In the genomic region with DNA sequence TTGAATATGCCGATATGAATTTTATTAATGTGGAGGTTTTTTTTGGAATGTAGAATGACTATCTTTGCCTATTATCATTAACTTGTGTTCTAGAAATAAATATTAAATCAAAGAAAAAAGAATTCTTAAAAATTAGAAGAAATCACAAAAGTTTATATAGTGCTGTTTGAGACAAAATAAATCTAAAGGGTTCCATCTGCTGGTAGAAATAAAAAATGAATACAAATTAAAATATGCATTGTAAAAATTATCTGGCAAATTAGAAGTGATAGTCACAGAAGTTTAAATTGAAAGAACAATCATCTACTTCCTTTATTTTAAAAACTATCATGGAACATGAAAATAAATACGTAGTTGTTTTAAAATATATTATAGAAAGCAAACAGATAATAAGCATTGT, we compare ENCODE assay signal across 11 cellular contexts. TPM values are rescaled to one million over a fixed set of nuclear protein-coding genes. Genes with fewer than 3 reads are reported as not detected.
DNase-seq lines count a peak whose midpoint lies in the region; ATAC-seq, FAIRE-seq and TF ChIP-seq lines count a peak whose summit lies in the region.
"Had no signal": no experiment of that assay in that cellular context is flagged by ENCODE, and none has a peak within 500 bp of the region (broad histone marks: within the 10 kb centered on the region; RNA-seq: fewer than 3 reads in every experiment).

No MANE protein-coding gene starts in this region.

- no peak for DNase-seq in HepG2 (ENCODE audit: low spot score)
- peak; percentile 32 for DNase-seq in inferior parietal cortex (ENCODE audit: extremely low spot score)
- no peak for DNase-seq in vagina (ENCODE audit: extremely low spot score in 2 of 2)
- DNase-seq in activated effector memory CD4-positive, alpha-beta T cell treated with Interleukin-2 at 50 U/mL for 16 hours: no peak
- DNase-seq in brain microvascular endothelial cell: no peak
- DNase-seq: COR-L47, NCI-H1436 treated with DMSO at 0.1 percent for 48 hours had no signal

- ATAC-seq in HepG2: no peak
- ATAC-seq in HG02884 (IDR thresholded peaks at IDR 0.05; ENCODE audit: unreplicated experiment): no peak

- no TSS peak for BruUV-seq in HepG2 (replicated peaks; lab: Mats Ljungman, UMichigan)

- CTCF ChIA-PET in HepG2 (lab: Yijun Ruan, JAX; ENCODE audit: low intra/inter-chr PET ratio, low total read pairs): no interaction called here

- peak; percentile 61 to 63 for TF ChIP-seq RAD21 in liver (IDR thresholded peaks at IDR 0.05)
- TF ChIP-seq RAD21 in HepG2 (CRISPR knock-in tag; IDR thresholded peaks at IDR 0.05): no peak

- H3K27ac ChIP-seq in liver (ENCODE audit: low read depth in 1 of 2, low read length in 2 of 2) (no peak overlapping the region), HepG2 (ENCODE audit: extremely low read length, insufficient read depth, low read length) (no peak overlapping the region), vagina (no peak overlapping the region), brain microvascular endothelial cell (no peak overlapping the region)

- H3K4me1 ChIP-seq in liver (ENCODE audit: control insufficient read depth in 4 of 4, insufficient read depth in 4 of 4, low read length in 3 of 4) (no peaks in the 10 kb centered on the region), HepG2 (ENCODE audit: insufficient read depth, low read length) (no peaks in the 10 kb centered on the region), vagina (no peaks in the 10 kb centered on the region)

- in situ Hi-C loops in HepG2 (cut with HindIII; ENCODE audit: extremely low pct_ligation_motif_present, low pct_unique_long_range_greater_than_20kb): no loop called here
- in situ Hi-C loops in brain microvascular endothelial cell (cut with HindIII; ENCODE audit: low pct_ligation_motif_present, low sequenced_read_pairs): no loop called here

- no peak overlapping the region for H2AFZ ChIP-seq in HepG2 (ENCODE audit: low read length)

- POLR2A ChIA-PET in HepG2 (lab: Yijun Ruan, JAX): no interaction called here

- TF ChIP-seq EP300 in HepG2 (IDR thresholded peaks at IDR 0.05; ENCODE audit: low read depth in 2 of 2, low read length in 2 of 2) (no peak), HepG2 (CRISPR knock-in tag; IDR thresholded peaks at IDR 0.05; ENCODE audit: borderline replicate concordance) (no peak)

- no peak for TF ChIP-seq POLR2A in HepG2 (IDR thresholded peaks at IDR 0.05; ENCODE audit: insufficient read depth in 1 of 2, low read depth in 2 of 2, low read length in 2 of 2)
- no peak for TF ChIP-seq POLR2A in vagina (IDR thresholded peaks at IDR 0.05)

- intact Hi-C loops in HepG2 (cut with micrococcal nuclease; ENCODE audit: unreplicated experiment) (no loop called here), vagina (cut with DNase I) (no loop called here)

- peak; percentile 30 for TF ChIP-seq CTCF in liver (IDR thresholded peaks at IDR 0.05; ENCODE audit: low read depth, low read length, missing input control)
- no peak for TF ChIP-seq CTCF in HepG2 (CRISPR knock-in tag; IDR thresholded peaks at IDR 0.05)
- TF ChIP-seq CTCF in vagina (IDR thresholded peaks at IDR 0.05): peak in 2 of 3 experiments; percentile 25 to 29
- no peak for TF ChIP-seq CTCF in brain microvascular endothelial cell (IDR thresholded peaks at IDR 0.05; ENCODE audit: low read depth, low read length, missing control alignments)

- no peak overlapping the region for H3K4me2 ChIP-seq in HepG2 (ENCODE audit: low read depth, low read length)

- H3K9me3 ChIP-seq in liver (ENCODE audit: control insufficient read depth in 4 of 4, low read length in 3 of 4) (no peaks in the 10 kb centered on the region), HepG2 (ENCODE audit: low read length) (no peaks in the 10 kb centered on the region), vagina (no peaks in the 10 kb centered on the region)

- no peaks in the 10 kb centered on the region for H4K20me1 ChIP-seq in HepG2 (ENCODE audit: insufficient read depth, low read length)

- H3K27me3 ChIP-seq in liver (ENCODE audit: control insufficient read depth in 4 of 4, insufficient read depth in 4 of 4, low read length in 3 of 4) (no peaks in the 10 kb centered on the region), HepG2 (ENCODE audit: control insufficient read depth in 1 of 2, insufficient read depth in 2 of 2, low read length in 2 of 2) (no peaks in the 10 kb centered on the region), vagina (no peaks in the 10 kb centered on the region), brain microvascular endothelial cell (replicated peaks) (no peaks in the 10 kb centered on the region)

- H3K79me2 ChIP-seq in HepG2 (ENCODE audit: insufficient read depth, low read length): no peaks in the 10 kb centered on the region

- FAIRE-seq in HepG2 (lab: Jason Lieb, UNC) (no peak), TTC549 (lab: Jason Lieb, UNC) (peak; percentile 83)
- FAIRE-seq: H1 had no signal

- H3K4me3 ChIP-seq in liver (ENCODE audit: low read depth in 1 of 3, low read length in 3 of 3) (no peak overlapping the region), HepG2 (replicated peaks in 1 of 3; ENCODE audit: insufficient read depth in 1 of 3, low read depth in 2 of 3, low read length in 3 of 3) (no peak overlapping the region), vagina (no peak overlapping the region), brain microvascular endothelial cell (ENCODE audit: low read depth, low read length) (no peak overlapping the region)

- H3K36me3 ChIP-seq in liver (ENCODE audit: control insufficient read depth in 4 of 4, insufficient read depth in 3 of 4, low read depth in 1 of 4, low read length in 3 of 4) (no peaks in the 10 kb centered on the region), HepG2 (replicated peaks in 1 of 2; ENCODE audit: control insufficient read depth in 1 of 2, insufficient read depth in 2 of 2, low read length in 2 of 2) (no peaks in the 10 kb centered on the region), vagina (no peaks in the 10 kb centered on the region), brain microvascular endothelial cell (replicated peaks) (no peaks in the 10 kb centered on the region)

- WGBS in liver: 63% methylated on average over 2 of the region's 2 CpGs
- 3% methylated on average over 2 of the region's 2 CpGs for whole genome bisulfite sequencing in HepG2 (ENCODE audit: low lambda C conversion rate)

- no peak overlapping the region for H3K9ac ChIP-seq in liver (ENCODE audit: low read depth in 1 of 2, low read length in 2 of 2)
- H3K9ac ChIP-seq in HepG2 (ENCODE audit: insufficient read depth, low read depth, low read length): no peak overlapping the region

TF ChIP-seq in liver, 16 proteins besides CTCF, POLR2A, EP300 and RAD21 (continues in another document):
- TF ChIP-seq GABPA (IDR thresholded peaks at IDR 0.05 in 1 of 2, conservative IDR thresholded peaks at IDR 0.05 in 1 of 2) (no peak), RXRA (IDR thresholded peaks at IDR 0.05) (no peak), FOXA2 (IDR thresholded peaks at IDR 0.05) (no peak), TAF1 (conservative IDR thresholded peaks at IDR 0.05) (no peak), NR2F2 (IDR thresholded peaks at IDR 0.05) (no peak)

TF ChIP-seq in HepG2, 621 proteins besides CTCF, POLR2A, EP300 and RAD21 (continues in another document):
- no peak for TF ChIP-seq ZFP37 (CRISPR knock-in tag; IDR thresholded peaks at IDR 0.05; ENCODE audit: borderline replicate concordance)
- TF ChIP-seq, protein P1, sequence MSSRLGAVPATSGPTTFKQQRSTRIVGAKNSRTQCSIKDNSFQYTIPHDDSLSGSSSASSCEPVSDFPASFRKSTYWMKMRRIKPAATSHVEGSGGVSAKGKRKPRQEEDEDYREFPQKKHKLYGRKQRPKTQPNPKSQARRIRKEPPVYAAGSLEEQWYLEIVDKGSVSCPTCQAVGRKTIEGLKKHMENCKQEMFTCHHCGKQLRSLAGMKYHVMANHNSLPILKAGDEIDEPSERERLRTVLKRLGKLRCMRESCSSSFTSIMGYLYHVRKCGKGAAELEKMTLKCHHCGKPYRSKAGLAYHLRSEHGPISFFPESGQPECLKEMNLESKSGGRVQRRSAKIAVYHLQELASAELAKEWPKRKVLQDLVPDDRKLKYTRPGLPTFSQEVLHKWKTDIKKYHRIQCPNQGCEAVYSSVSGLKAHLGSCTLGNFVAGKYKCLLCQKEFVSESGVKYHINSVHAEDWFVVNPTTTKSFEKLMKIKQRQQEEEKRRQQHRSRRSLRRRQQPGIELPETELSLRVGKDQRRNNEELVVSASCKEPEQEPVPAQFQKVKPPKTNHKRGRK (CRISPR knock-in tag; IDR thresholded peaks at IDR 0.05): no peak

RNA-seq across cellular contexts. Expression of a gene that starts 22.7 kb away (rescaled TPM):
- total RNA-seq in liver: 10 to 100 TPM in 1 of 2 donors, 1 to 10 TPM in 1; 8.4 to 83.2 TPM
- 10 to 100 TPM in 1 of 2 donors, under 1 TPM in 1; 0.88 to 32.3 TPM for polyA plus RNA-seq in liver
- total RNA-seq in HepG2 (2016; rRNA removed; fragmentation: Illumina TruSeq; extraction: Trizol): 7.7 and 8.8 TPM in 2 replicates
- 11.5 and 12.8 TPM in 2 replicates for total RNA-seq in HepG2 (2016; cell fraction: cytosol; rRNA removed; fragmentation: Illumina TruSeq; extraction: Trizol; ENCODE audit: low read depth)
- 6.2 and 8.2 TPM in 2 replicates for total RNA-seq in HepG2 (2016; cell fraction: insoluble cytoplasmic fraction; rRNA removed; fragmentation: Illumina TruSeq; extraction: Trizol)
- 12.2 and 13.4 TPM in 2 replicates for total RNA-seq in HepG2 (2016; cell fraction: membrane; rRNA removed; fragmentation: Illumina TruSeq; extraction: Trizol)
- total RNA-seq in HepG2 (2016; cell fraction: nucleus; rRNA removed; fragmentation: Illumina TruSeq; extraction: Trizol): 25.7 and 27.1 TPM in 2 replicates
- 1.5 and 1.9 TPM in 2 replicates for polyA plus RNA-seq in HepG2 (2011; rRNA removed)
- polyA plus RNA-seq in HepG2 (2011; cell fraction: cytosol; rRNA removed): 0.60 and 0.82 TPM in 2 replicates
- polyA plus RNA-seq in HepG2 (2011; cell fraction: nucleus; rRNA removed): 7.8 and 10.1 TPM in 2 replicates
- 0.49 and 0.97 TPM in 2 replicates for polyA plus RNA-seq in HepG2 (2012)
- 0.09 and 0.28 TPM in 2 replicates for polyA plus RNA-seq in HepG2 (2016; cell fraction: cytosol; fragmentation: Illumina TruSeq; extraction: Trizol; ENCODE audit: low read depth)
- 0.16 and 0.39 TPM in 2 replicates for polyA plus RNA-seq in HepG2 (2016; cell fraction: insoluble cytoplasmic fraction; fragmentation: Illumina TruSeq; extraction: Trizol; ENCODE audit: low read depth)
- not detected in 2 replicates for polyA plus RNA-seq in HepG2 (2016; cell fraction: membrane; fragmentation: Illumina TruSeq; extraction: Trizol; ENCODE audit: low read depth)
- polyA plus RNA-seq in HepG2 (2016; cell fraction: nucleus; fragmentation: Illumina TruSeq; extraction: Trizol; ENCODE audit: insufficient read depth, low read depth): 0.85 and 1.2 TPM in 2 replicates
- polyA minus RNA-seq in HepG2 (2011; rRNA and poly(A)+ RNA removed; ENCODE audit: low replicate concordance): 66.0 and 85.3 TPM in 2 replicates
- 9.1 and 9.6 TPM in 2 replicates for polyA minus RNA-seq in HepG2 (2011; cell fraction: cytosol; rRNA and poly(A)+ RNA removed)
- 102 and 114 TPM in 2 replicates for polyA minus RNA-seq in HepG2 (2011; cell fraction: nucleus; rRNA and poly(A)+ RNA removed)
- 64.8 TPM for total RNA-seq in vagina

Comparison
In these comparisons a context has a peak if more than half of its experiments do, and no peak if none do; other contexts are left out.
1. CTCF ChIP-seq: peak in liver (single experiment) and vagina (2 of 3); none in HepG2 (single experiment) and brain microvascular endothelial cell (single experiment).